ENCODE assay signal across 8 cellular contexts in genomic region chr22:37745548-37746365, GRCh38. TPM values are rescaled to one million over a fixed set of nuclear protein-coding genes. Genes with fewer than 3 reads are reported as not detected.
DNase-seq lines count a peak whose midpoint lies in the region; ATAC-seq and TF ChIP-seq lines count a peak whose summit lies in the region.

No MANE protein-coding gene starts in this region.

- no peaks in the 10 kb centered on the region for H3K9me3 ChIP-seq in neural cell (ENCODE audit: low read length)

- ATAC-seq in GM21447 (IDR thresholded peaks at IDR 0.05; ENCODE audit: unreplicated experiment), result peak; percentile 61
- ATAC-seq in stimulated activated naive CD8-positive, alpha-beta T cell treated with anti-CD3 and anti-CD28 coated beads, Interleukin-15, Interleukin-2, amounts not matched to agents 100 U/mL and 50 U/mL, for 24 hours, result peak; percentile 89

- no peak for TF ChIP-seq CTCF in fibroblast of villous mesenchyme (IDR thresholded peaks at IDR 0.05; ENCODE audit: insufficient read depth, low read depth, low read length)
- no peak for TF ChIP-seq CTCF in neural cell (IDR thresholded peaks at IDR 0.05; ENCODE audit: poor library complexity, severe bottlenecking)

- H3K9ac ChIP-seq in neural cell (ENCODE audit: low read length), result no peak overlapping the region

- H3K27me3 ChIP-seq in neural cell (ENCODE audit: insufficient read depth, low read depth, low read length), result no peaks in the 10 kb centered on the region

- no peaks in the 10 kb centered on the region for H3K9me2 ChIP-seq in neural cell (ENCODE audit: insufficient read depth, low read length)

- no peak overlapping the region for H3K27ac ChIP-seq in neural cell (ENCODE audit: low read length)

- H4K20me1 ChIP-seq in neural cell (ENCODE audit: insufficient read depth), result no peaks in the 10 kb centered on the region

- TF ChIP-seq RAD21 in neural cell (conservative IDR thresholded peaks at IDR 0.05), result no peak

- peaks cover under 1% of the 10 kb centered on the region for H3K36me3 ChIP-seq in neural cell (ENCODE audit: insufficient read depth, low read length)

- H3K4me2 ChIP-seq in neural cell (ENCODE audit: low read length), result no peak overlapping the region

- H3K79me2 ChIP-seq in neural cell (replicated peaks; ENCODE audit: insufficient read depth, low read length), result no peaks in the 10 kb centered on the region

- TF ChIP-seq EP300 in neural cell (conservative IDR thresholded peaks at IDR 0.05; ENCODE audit: poor library complexity, severe bottlenecking), result no peak

- DNase-seq in COLO668 (lab: John Stamatoyannopoulos, UW; ENCODE audit: unreplicated experiment) (peak; percentile 90), KBM-7 (peak; percentile 87), SHP77 treated with DMSO at 0.1 percent for 48 hours (lab: John Stamatoyannopoulos, UW) (peak; percentile 9), activated gamma-delta T cell treated with Interleukin-2 at 50 U/mL for 16 hours (peak; percentile 85), fibroblast of villous mesenchyme (ENCODE audit: low read depth) (peak; percentile 92)
- peak; percentile 92 for DNase-seq in stimulated activated naive CD8-positive, alpha-beta T cell treated with anti-CD3 and anti-CD28 coated beads, Interleukin-15, Interleukin-2, amounts not matched to agents 100 U/mL and 50 U/mL, for 24 hours

- H3K4me3 ChIP-seq in fibroblast of villous mesenchyme (ENCODE audit: low read depth, low read length), result peak overlapping the region; percentile 94
- H3K4me3 ChIP-seq in neural cell (ENCODE audit: low read length), result peak overlapping the region; percentile 72

- H2AFZ ChIP-seq in neural cell (ENCODE audit: low read depth, low read length), result no peak overlapping the region

- in situ Hi-C loops in KBM-7 (cut with MboI; ENCODE audit: low pct_unique_long_range_greater_than_20kb, low sequenced_read_pairs), result no loop called here

- no peaks in the 10 kb centered on the region for H3F3A ChIP-seq in neural cell (ENCODE audit: insufficient read depth, low read length, poor library complexity, severe bottlenecking)

TF ChIP-seq in neural cell, 6 proteins besides CTCF, POLR2A, EP300 and RAD21:
- no peak for TF ChIP-seq SMC3 (conservative IDR thresholded peaks at IDR 0.05; ENCODE audit: poor library complexity)
- peak; percentile 7 for TF ChIP-seq POLR2AphosphoS5 (IDR thresholded peaks at IDR 0.05)
- no peak for TF ChIP-seq MXI1 (conservative IDR thresholded peaks at IDR 0.05; ENCODE audit: poor library complexity, severe bottlenecking)

RNA-seq across cellular contexts. Expression of gene TRIOBP, which starts 48.9 kb away (rescaled TPM):
- 121 and 141 TPM in 2 replicates for total RNA-seq in fibroblast of villous mesenchyme
- 9.2 and 16.2 TPM in 2 replicates for polyA plus RNA-seq in neural cell
- 17.5 and 18.2 TPM in 2 replicates for polyA minus RNA-seq in neural cell

RNA-seq across cellular contexts. Expression of gene NOL12, which starts 59.6 kb away (rescaled TPM):
- total RNA-seq in fibroblast of villous mesenchyme, result 7.3 and 10.3 TPM in 2 replicates
- polyA plus RNA-seq in neural cell, result 77.5 and 90.0 TPM in 2 replicates
- 19.7 and 23.5 TPM in 2 replicates for polyA minus RNA-seq in neural cell

Comparison
In these comparisons a context has a peak if more than half of its experiments do, and no peak if none do; other contexts are left out.
1. DNase-seq: peak in every context shown above with its lines; median percentile 92 in fibroblast of villous mesenchyme; 92 in stimulated activated naive CD8-positive, alpha-beta T cell treated with anti-CD3 and anti-CD28 coated beads, Interleukin-15, Interleukin-2, amounts not matched to agents 100 U/mL and 50 U/mL, for 24 hours; 90 in COLO668; 87 in KBM-7; 85 in activated gamma-delta T cell treated with Interleukin-2 at 50 U/mL for 16 hours; 9 in SHP77 treated with DMSO at 0.1 percent for 48 hours.